8 cellular contexts compared by ENCODE assay signal in the genomic region with DNA sequence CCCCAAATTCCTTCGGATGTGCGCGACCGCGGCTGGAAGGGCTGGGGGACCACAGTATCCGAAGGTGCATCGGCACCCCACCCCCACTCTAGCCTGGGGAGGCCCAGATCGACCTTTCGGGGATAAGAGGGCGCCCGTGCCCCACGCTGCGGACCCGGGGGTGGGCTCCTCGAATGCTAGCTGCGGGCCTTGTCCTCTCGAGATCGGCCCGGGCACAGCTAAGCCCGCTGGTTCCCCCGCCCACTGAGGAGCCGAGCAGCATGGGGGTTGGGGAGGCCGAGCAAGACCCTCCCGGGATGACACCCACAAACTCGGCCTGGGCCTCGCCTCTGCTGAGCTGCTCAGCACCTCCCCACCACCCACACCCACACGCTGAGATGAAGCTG. TPM values are rescaled to one million over a fixed set of nuclear protein-coding genes. Genes with fewer than 3 reads are reported as not detected.
DNase-seq lines count a peak whose midpoint lies in the region; ATAC-seq and TF ChIP-seq lines count a peak whose summit lies in the region.

No MANE protein-coding gene starts in this region.

- no peaks in the 10 kb centered on the region for H3K36me3 ChIP-seq in GM06990 (ENCODE audit: control insufficient read depth, insufficient read depth, low read length)
- H3K36me3 ChIP-seq in RWPE2 (ENCODE audit: low read depth), result peaks cover 21% of the 10 kb centered on the region
- H3K36me3 ChIP-seq in ovary, result no peaks in the 10 kb centered on the region

- no peak for TF ChIP-seq POLR2A in ovary (IDR thresholded peaks at IDR 0.05)

- no peak for DNase-seq in GM06990 (ENCODE audit: extremely low read depth, insufficient read length)
- peak; percentile 63 for DNase-seq in RWPE2 (ENCODE audit: low spot score)
- DNase-seq in fibroblast of mammary gland (ENCODE audit: low read depth), result no peak
- no peak for DNase-seq in ovary
- no peak for DNase-seq in NCI-H1105 (lab: John Stamatoyannopoulos, UW)
- no peak for DNase-seq in omental fat pad (ENCODE audit: low spot score)
- DNase-seq in SW480 (ENCODE audit: low spot score), result no peak

- H3K27me3 ChIP-seq in GM06990 (replicated peaks; ENCODE audit: control insufficient read depth, insufficient read depth, low read length), result no peaks in the 10 kb centered on the region; the same call in 1 of the 2 replicates
- no peaks in the 10 kb centered on the region for H3K27me3 ChIP-seq in RWPE2 (ENCODE audit: insufficient read depth, poor library complexity, severe bottlenecking)
- no peaks in the 10 kb centered on the region for H3K27me3 ChIP-seq in ovary

- H3K4me1 ChIP-seq in RWPE2 (ENCODE audit: insufficient read depth, poor library complexity, severe bottlenecking) (peaks cover 15% of the 10 kb centered on the region), ovary (ENCODE audit: insufficient read depth) (peaks cover 14% of the 10 kb centered on the region)

- TF ChIP-seq CTCF in GM06990 (IDR thresholded peaks at IDR 0.05; ENCODE audit: insufficient read depth, low read length, poor library complexity, severe bottlenecking) (no peak), RWPE2 (IDR thresholded peaks at IDR 0.05; ENCODE audit: poor library complexity, severe bottlenecking) (no peak), fibroblast of mammary gland (conservative IDR thresholded peaks at IDR 0.05; ENCODE audit: control insufficient read depth, insufficient read depth, low read depth, low read length) (no peak), ovary (IDR thresholded peaks at IDR 0.05) (no peak), omental fat pad (IDR thresholded peaks at IDR 0.05) (no peak)

- TF ChIP-seq EP300 in ovary (IDR thresholded peaks at IDR 0.05), result no peak

- intact Hi-C loops in ovary (cut with DNase I), result loop anchor here in 2 of 4 donors (2.0 to 10.0 kb wide), 3 partner anchors 35 to 54 kb away; a partner anchor contains a TSS

- H3K4me3 ChIP-seq in GM06990 (replicated peaks; ENCODE audit: low read depth, low read length) (peak overlapping the region; percentile 53), RWPE2 (ENCODE audit: severe bottlenecking) (peak overlapping the region; percentile 98), fibroblast of mammary gland (ENCODE audit: control insufficient read depth, low read depth, low read length) (peak overlapping the region; percentile 66), ovary (peak overlapping the region; percentile 58)

- ATAC-seq in RWPE2 (ENCODE audit: low read depth) (no peak), omental fat pad (ENCODE audit: low FRiP score) (no peak), HG03175 (IDR thresholded peaks at IDR 0.05; ENCODE audit: unreplicated experiment) (no peak)

- WGBS in ovary, 3 donors, result 5 to 8% (median 6%) methylated on average over 26 to 27 of the region's 27 CpGs

- H3K9me3 ChIP-seq in RWPE2 (ENCODE audit: severe bottlenecking) (no peaks in the 10 kb centered on the region), ovary (no peaks in the 10 kb centered on the region)

- peak overlapping the region; percentile 63 for H3K27ac ChIP-seq in RWPE2 (ENCODE audit: poor library complexity, severe bottlenecking)
- no peak overlapping the region for H3K27ac ChIP-seq in ovary

RNA-seq across cellular contexts. Expression of a gene that starts 0.7 kb away (rescaled TPM):
- total RNA-seq in ovary (10 to 100 TPM in 1 of 7 donors, 1 to 10 TPM in 6; 3.6 to 11.2 (median 6.2) TPM), omental fat pad (10 to 100 TPM in 1 of 4 donors, 1 to 10 TPM in 3; 2.3 to 12.9 (median 7.7) TPM)
- polyA plus RNA-seq in ovary, result 1 to 10 TPM; 3.4 to 6.3 TPM

RNA-seq across cellular contexts. Expression of a gene that starts 54.8 kb away (rescaled TPM):
- 10 to 100 TPM in 1 of 7 donors, 1 to 10 TPM in 6; 4.4 to 13.9 (median 8.0) TPM for total RNA-seq in ovary
- polyA plus RNA-seq in ovary, result 1 to 10 TPM; 2.8 to 9.7 TPM
- 10 to 100 TPM; 22.2 to 96.8 (median 67.3) TPM for total RNA-seq in omental fat pad
